ENCODE assay signal across 22 cellular contexts in the genomic region with DNA sequence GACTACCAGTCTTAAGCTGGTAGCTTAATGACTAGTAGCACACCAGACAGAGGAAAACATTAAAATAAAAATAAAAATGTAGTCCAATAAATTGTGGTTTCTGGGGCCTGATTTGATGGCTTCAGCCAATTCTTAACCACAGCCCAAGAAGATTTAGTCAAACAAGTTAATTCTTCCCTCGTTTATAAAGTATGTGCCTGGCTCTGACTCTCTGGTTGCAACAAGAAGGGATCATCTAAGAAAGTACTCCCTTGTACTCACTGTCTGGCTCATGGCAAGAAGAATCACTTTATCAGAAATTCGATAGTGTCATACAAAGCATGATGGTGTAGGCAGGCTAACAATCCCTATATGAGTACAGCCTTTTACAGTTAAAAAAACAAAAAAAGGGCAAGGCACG.
"Had no signal": no experiment of that assay in that cellular context is flagged by ENCODE, and none has a peak within 500 bp of the region (broad histone marks: within the 10 kb centered on the region; RNA-seq: fewer than 3 reads in every experiment).

No MANE protein-coding gene starts in this region.

- ATAC-seq: activated CD4-positive, CD25-positive, alpha-beta regulatory T cell treated with anti-CD3 and anti-CD28 coated beads, Interleukin-2, amount 50 U/mL, for 24 hours; heart right ventricle; left cardiac atrium; right lobe of liver; stimulated activated naive B cell treated with anti-CD40 and anti-IgM and Interleukin-4, amounts not matched to agents 10 μg/mL and 1 μg/mL and 100 μg/mL, for 72 hours had no signal

- H3K27me3 ChIP-seq: ascending aorta, esophagus squamous epithelium, heart right ventricle, right lobe of liver, testis, uterus had no signal

- H3K27ac ChIP-seq: ascending aorta, esophagus squamous epithelium, heart right ventricle, right lobe of liver, testis, uterus, VCaP had no signal

- DNase-seq: activated CD4-positive, alpha-beta memory T cell treated with anti-CD3 and anti-CD28 coated beads, Interleukin-2, amount 10 ng/mL, durations not matched to agents 7 days and 5 days; activated CD4-positive, alpha-beta T cell treated with anti-CD3 and anti-CD28 coated beads, Interleukin-2, amount 10 ng/mL, durations not matched to agents 24 days and 14 days; activated gamma-delta T cell; cortex of kidney; endodermal cell; esophagus squamous epithelium; foreskin fibroblast; heart right ventricle; islet precursor cell; left cardiac atrium; nucleus accumbens; posterior cingulate gyrus; right lobe of liver; stimulated activated CD4-positive, alpha-beta T cell treated with anti-CD3 and anti-CD28 coated beads, Interleukin-2, amount 100 ng/mL, for 48 hours; stimulated activated CD8-positive, alpha-beta memory T cell treated with anti-CD3 and anti-CD28 coated beads, Interleukin-4, amount 100 ng/mL, for 48 hours; stimulated activated naive B cell treated with anti-CD40 and anti-IgM and Interleukin-4, amounts not matched to agents 10 μg/mL and 1 μg/mL and 100 μg/mL, for 72 hours; testis; trophoblast cell; uterus had no signal

- H3K9me3 ChIP-seq: ascending aorta, esophagus squamous epithelium, heart right ventricle, right lobe of liver, testis, uterus had no signal

- H3K4me3 ChIP-seq: ascending aorta, esophagus squamous epithelium, heart right ventricle, right lobe of liver, testis, uterus had no signal

- H3K36me3 ChIP-seq: ascending aorta, heart right ventricle, right lobe of liver, uterus had no signal
